ENCODE assay signal across 1 cellular context in the genomic region with DNA sequence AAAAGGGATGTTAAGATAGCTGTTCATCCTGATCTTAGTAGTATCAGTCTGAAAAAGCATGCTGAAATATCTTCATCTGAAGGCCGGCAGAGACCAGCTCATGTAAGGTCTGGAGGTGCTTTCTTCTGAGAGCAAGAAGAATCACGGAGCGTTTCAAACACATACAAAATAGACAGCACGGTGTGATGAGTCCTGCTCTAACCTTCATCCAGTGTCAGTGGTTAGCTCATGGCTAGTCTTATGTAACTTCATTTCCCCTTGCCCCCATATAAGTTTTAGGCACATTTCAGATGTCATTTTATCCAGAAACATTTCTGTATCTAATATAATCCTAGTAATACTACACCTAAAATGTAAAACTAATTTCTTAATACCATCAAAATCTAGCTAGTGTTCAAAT.
TF ChIP-seq lines count a peak whose summit lies in the region.

No MANE protein-coding gene starts in this region.

TF ChIP-seq in HepG2, 621 proteins besides CTCF, POLR2A, EP300 and RAD21 (continued from another document):
- TF ChIP-seq CBX5 (CRISPR knock-in tag; IDR thresholded peaks at IDR 0.05; ENCODE audit: borderline replicate concordance) (no peak), ASH2L (IDR thresholded peaks at IDR 0.05; ENCODE audit: insufficient read length, low read depth, low read length) (no peak), FOXM1 (CRISPR knock-in tag; IDR thresholded peaks at IDR 0.05) (no peak), ZNF367 (CRISPR knock-in tag; IDR thresholded peaks at IDR 0.05; ENCODE audit: borderline replicate concordance) (no peak), ZUFSP (CRISPR knock-in tag; IDR thresholded peaks at IDR 0.05; ENCODE audit: borderline replicate concordance) (no peak)
